18 cellular contexts compared by ENCODE assay signal in the genomic region with DNA sequence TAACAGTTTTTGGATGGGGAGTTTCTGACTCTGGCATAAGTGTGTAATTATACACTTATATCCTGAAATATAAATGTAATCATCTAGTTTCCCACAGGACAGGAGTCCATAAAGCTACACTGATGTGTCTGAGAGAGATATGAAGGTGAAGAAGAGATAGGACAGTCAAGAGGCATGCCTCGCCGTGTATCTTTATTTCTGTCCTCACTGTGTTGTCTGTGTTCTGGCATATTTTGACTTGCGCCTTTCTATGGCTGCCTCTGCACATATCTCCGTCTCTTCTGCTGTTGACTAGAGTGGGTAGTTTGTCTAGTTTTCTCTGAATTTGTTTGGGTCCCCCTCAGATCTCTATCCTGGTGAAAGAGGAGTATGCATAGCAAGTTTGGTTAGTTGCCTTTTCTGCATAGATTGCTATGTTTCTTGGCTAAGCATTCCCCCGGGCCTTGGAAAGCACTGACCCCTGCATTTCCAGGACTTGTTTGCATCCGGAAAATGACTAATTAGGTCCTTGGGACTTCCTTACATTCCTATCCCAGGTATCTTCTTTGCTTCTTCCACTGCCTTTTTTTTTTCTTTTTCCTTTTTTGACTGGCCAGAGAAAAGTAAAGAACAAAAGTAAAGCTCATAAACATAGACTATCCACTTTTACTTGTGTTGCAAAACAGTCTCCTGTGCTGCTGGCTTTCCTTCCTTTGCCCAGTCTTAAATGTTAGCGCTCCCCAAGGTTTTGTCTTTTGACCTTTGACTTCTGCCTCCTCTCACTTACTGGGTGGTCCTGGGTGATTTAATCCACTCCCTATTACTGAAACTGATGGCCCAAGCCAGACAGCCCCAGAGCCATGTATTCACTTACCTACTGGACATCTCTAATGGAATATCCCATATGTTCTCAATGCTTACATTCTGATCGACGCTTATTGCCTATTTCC. TPM values are rescaled to one million over a fixed set of nuclear protein-coding genes. Genes with fewer than 3 reads are reported as not detected.
DNase-seq lines count a peak whose midpoint lies in the region; ATAC-seq and TF ChIP-seq lines count a peak whose summit lies in the region.
"Had no signal": no experiment of that assay in that cellular context is flagged by ENCODE, and none has a peak within 500 bp of the region (broad histone marks: within the 10 kb centered on the region; RNA-seq: fewer than 3 reads in every experiment).

No MANE protein-coding gene starts in this region.

- peaks cover 14% of the 10 kb centered on the region for H3K4me1 ChIP-seq in HUES48 (ENCODE audit: control insufficient read depth, insufficient read depth, low read length)
- H3K4me1 ChIP-seq in skeletal muscle tissue (ENCODE audit: control insufficient read depth in 3 of 3, insufficient read depth in 3 of 3, low read length in 3 of 3), result peaks cover 0 to 8% (median 4%) of the 10 kb centered on the region in 3 donors

- H3K4me3 ChIP-seq in HUES48 (ENCODE audit: low read depth, low read length) (no peak overlapping the region), epithelial cell of esophagus (ENCODE audit: low read length) (no peak overlapping the region), skeletal muscle tissue (ENCODE audit: low read length in 3 of 3) (no peak overlapping the region)

- H3K36me3 ChIP-seq in HUES48 (ENCODE audit: control insufficient read depth, insufficient read depth, low read length) (no peaks in the 10 kb centered on the region), skeletal muscle tissue (ENCODE audit: control insufficient read depth in 3 of 3, insufficient read depth in 3 of 3, low read length in 3 of 3) (no peaks in the 10 kb centered on the region)
- H3K36me3 ChIP-seq: brain microvascular endothelial cell, neutrophil had no signal

- no peaks in the 10 kb centered on the region for H3K9me3 ChIP-seq in HUES48 (ENCODE audit: control insufficient read depth, insufficient read depth, low read length)
- no peaks in the 10 kb centered on the region for H3K9me3 ChIP-seq in skeletal muscle tissue (ENCODE audit: control insufficient read depth in 3 of 3, low read length in 3 of 3)
- H3K9me3 ChIP-seq: neutrophil had no signal

- H3K27ac ChIP-seq in HUES48 (ENCODE audit: low read depth, low read length), result peak overlapping the region; percentile 2
- H3K27ac ChIP-seq in skeletal muscle tissue (ENCODE audit: low read depth, low read length), result peak overlapping the region; percentile 21
- H3K27ac ChIP-seq: brain microvascular endothelial cell, neutrophil had no signal

- TF ChIP-seq CTCF in epithelial cell of esophagus (IDR thresholded peaks at IDR 0.05; ENCODE audit: insufficient read depth, low read depth, low read length, missing control alignments), result no peak

- peak; percentile 28 for DNase-seq in epithelial cell of esophagus (ENCODE audit: low read depth)
- peak; percentile 39 for DNase-seq in left kidney (ENCODE audit: low read depth, low spot score)
- no peak for DNase-seq in epidermal melanocyte (ENCODE audit: insufficient read length, low spot score)
- DNase-seq in amniotic stem cell (lab: John Stamatoyannopoulos, UW), result no peak
- DNase-seq: activated CD4-positive, CD25-positive, alpha-beta regulatory T cell; activated naive CD4-positive, alpha-beta T cell treated with Interleukin-2 at 50 U/mL for 16 hours; brain microvascular endothelial cell; COR-L47; effector CD4-positive, alpha-beta T cell; KBM-7; NCI-H1092; small intestine; stimulated activated naive CD4-positive, alpha-beta T cell had no signal

- no peaks in the 10 kb centered on the region for H3K27me3 ChIP-seq in HUES48 (ENCODE audit: control insufficient read depth, insufficient read depth, low read length)
- H3K27me3 ChIP-seq in skeletal muscle tissue (ENCODE audit: control insufficient read depth in 3 of 3, insufficient read depth in 3 of 3, low read length in 3 of 3), result no peaks in the 10 kb centered on the region
- H3K27me3 ChIP-seq: brain microvascular endothelial cell, neutrophil had no signal

- 0 out of 2 replicates have a peak overlapping the region, but pooled peaks have one; percentile 33 for H3K9ac ChIP-seq in HUES48 (ENCODE audit: low read depth, low read length)
- no peak overlapping the region for H3K9ac ChIP-seq in skeletal muscle tissue (ENCODE audit: low read depth in 1 of 3, low read length in 3 of 3)

- ATAC-seq in HG03439 (IDR thresholded peaks at IDR 0.05; ENCODE audit: unreplicated experiment) (no peak), HG03469 (IDR thresholded peaks at IDR 0.05; ENCODE audit: unreplicated experiment) (no peak)

RNA-seq across cellular contexts. Expression of a gene that starts 27.6 kb away (rescaled TPM):
- 198 TPM for total RNA-seq in skeletal muscle tissue

Comparison
In these comparisons a context has a peak if more than half of its experiments do, and no peak if none do; other contexts are left out.
1. DNase-seq: peak in epithelial cell of esophagus (single experiment) and left kidney (single experiment); none in epidermal melanocyte (single experiment) and amniotic stem cell (single experiment).